Comparison of ENCODE assay signal across 8 cellular contexts in genomic region chr1:220786337-220787068, GRCh38. TPM values are rescaled to one million over a fixed set of nuclear protein-coding genes. Genes with fewer than 3 reads are reported as not detected.
DNase-seq lines count a peak whose midpoint lies in the region; ATAC-seq and TF ChIP-seq lines count a peak whose summit lies in the region.

TSS of gene MTARC1 (plus strand) at chr1:220786913. CDS start at chr1:220786945, 32 bp downstream.

- intact Hi-C loops in uterus (cut with DNase I; ENCODE audit: low total_unique reads) = no loop called here

- no peak within 1 kb of the TSS for H3K9ac ChIP-seq in fibroblast of lung (ENCODE audit: insufficient read depth, low read length)
- peak within 1 kb of the TSS; percentile 59 for H3K9ac ChIP-seq in muscle layer of colon (ENCODE audit: low read length)

- H3K4me1 ChIP-seq in fibroblast of lung (ENCODE audit: control insufficient read depth, extremely low read depth, insufficient read depth, low read length) (peaks cover 2% of the 10 kb centered on the region), muscle layer of colon (ENCODE audit: insufficient read depth, low read length) (peaks cover 21% of the 10 kb centered on the region), uterus (no peaks in the 10 kb centered on the region)

- TF ChIP-seq POLR2A in uterus (IDR thresholded peaks at IDR 0.05) = no peak

- ATAC-seq in GM21576 (IDR thresholded peaks at IDR 0.05; ENCODE audit: unreplicated experiment) (peak; percentile 63), GM19452 (IDR thresholded peaks at IDR 0.05; ENCODE audit: unreplicated experiment) (no peak)

- no peaks in the 10 kb centered on the region for H4K20me1 ChIP-seq in fibroblast of lung (ENCODE audit: control insufficient read depth, extremely low read depth, insufficient read depth, low read length)

- no peaks in the 10 kb centered on the region for H3K36me3 ChIP-seq in fibroblast of lung (ENCODE audit: control insufficient read depth, insufficient read depth, low read length)
- no peaks in the 10 kb centered on the region for H3K36me3 ChIP-seq in muscle layer of colon (ENCODE audit: insufficient read depth, low read length)
- H3K36me3 ChIP-seq in uterus = no peaks in the 10 kb centered on the region

- H2AFZ ChIP-seq in fibroblast of lung (ENCODE audit: low read length) = peak within 1 kb of the TSS; percentile 45

- no peaks in the 10 kb centered on the region for H3K27me3 ChIP-seq in fibroblast of lung (ENCODE audit: control insufficient read depth, insufficient read depth, low read length)
- H3K27me3 ChIP-seq in muscle layer of colon (ENCODE audit: control insufficient read depth in 1 of 2, insufficient read depth in 2 of 2, low read length in 2 of 2) = no peaks in the 10 kb centered on the region
- H3K27me3 ChIP-seq in uterus = no peaks in the 10 kb centered on the region

- TF ChIP-seq CTCF in fibroblast of lung (conservative IDR thresholded peaks at IDR 0.05 in 1 of 2, IDR thresholded peaks at IDR 0.05 in 1 of 2; ENCODE audit: low read depth in 1 of 2, low read length in 2 of 2) (no peak), uterus (IDR thresholded peaks at IDR 0.05) (peak in 1 of 4 experiments; percentile 14)

- peak within 1 kb of the TSS; percentile 20 for H3K4me2 ChIP-seq in fibroblast of lung (ENCODE audit: extremely low read depth, insufficient read depth, low read length)

- no peaks in the 10 kb centered on the region for H3K79me2 ChIP-seq in fibroblast of lung (ENCODE audit: control insufficient read depth, insufficient read depth, low read length)

- DNase-seq in Daoy (ENCODE audit: low read depth) (peak; percentile 67), M059J (ENCODE audit: low read depth) (peak; percentile 55), SK-N-DZ (ENCODE audit: low spot score) (peak; percentile 78), fibroblast of lung (ENCODE audit: low read depth in 2 of 2) (peak; percentile 47 to 57), uterus (peak in 1 of 2 donors; percentile 40)

- H3K27ac ChIP-seq in fibroblast of lung (ENCODE audit: insufficient read depth, low read length) = no peak within 1 kb of the TSS
- H3K27ac ChIP-seq in muscle layer of colon (ENCODE audit: low read depth, low read length) = peak within 1 kb of the TSS; percentile 71
- H3K27ac ChIP-seq in uterus = peak within 1 kb of the TSS; percentile 5 to 17

- H3K4me3 ChIP-seq in fibroblast of lung (replicated peaks in 1 of 4; ENCODE audit: control extremely low read depth in 1 of 4, insufficient read depth in 1 of 4, low read depth in 3 of 4, low read length in 4 of 4) = peak within 1 kb of the TSS; percentile 34 to 55 (median 40)
- peak within 1 kb of the TSS; percentile 66 to 70 for H3K4me3 ChIP-seq in muscle layer of colon (ENCODE audit: low read depth in 1 of 2, low read length in 2 of 2)
- peak within 1 kb of the TSS; percentile 35 to 51 for H3K4me3 ChIP-seq in uterus

- no peaks in the 10 kb centered on the region for H3K9me3 ChIP-seq in fibroblast of lung (ENCODE audit: control insufficient read depth, insufficient read depth, low read depth, low read length)
- H3K9me3 ChIP-seq in muscle layer of colon (ENCODE audit: low read length) = no peaks in the 10 kb centered on the region
- no peaks in the 10 kb centered on the region for H3K9me3 ChIP-seq in uterus

RNA-seq across cellular contexts. Expression of gene MTARC1, which starts in this region (rescaled TPM):
- 1.5 and 3.9 TPM in 2 replicates for total RNA-seq in Daoy (2014; rRNA removed; shearing (Covaris generic))
- total RNA-seq in M059J (2014; rRNA removed; shearing (Covaris generic)) = 0.59 and 1.7 TPM in 2 replicates
- polyA plus RNA-seq in SK-N-DZ (2014; cell fraction: cytosol; rRNA removed) = 22.1 and 22.3 TPM in 2 replicates
- 26.3 and 27.9 TPM in 2 replicates for polyA plus RNA-seq in SK-N-DZ (2014; cell fraction: nucleus; rRNA removed)
- total RNA-seq in fibroblast of lung (9.6 and 9.8 TPM in 2 replicates), uterus (1 to 10 TPM in 3 of 4 donors, under 1 TPM in 1; 0.29 to 6.8 (median 5.1) TPM)
- 1.8 and 2.8 TPM in 2 replicates for polyA plus RNA-seq in fibroblast of lung
- 1.4 and 2.7 TPM in 2 replicates for polyA plus RNA-seq in fibroblast of lung (2012)
- polyA minus RNA-seq in fibroblast of lung (ENCODE audit: low replicate concordance) = 1.1 TPM in 1 of 2 replicates, not detected in the other
